In the genomic region with DNA sequence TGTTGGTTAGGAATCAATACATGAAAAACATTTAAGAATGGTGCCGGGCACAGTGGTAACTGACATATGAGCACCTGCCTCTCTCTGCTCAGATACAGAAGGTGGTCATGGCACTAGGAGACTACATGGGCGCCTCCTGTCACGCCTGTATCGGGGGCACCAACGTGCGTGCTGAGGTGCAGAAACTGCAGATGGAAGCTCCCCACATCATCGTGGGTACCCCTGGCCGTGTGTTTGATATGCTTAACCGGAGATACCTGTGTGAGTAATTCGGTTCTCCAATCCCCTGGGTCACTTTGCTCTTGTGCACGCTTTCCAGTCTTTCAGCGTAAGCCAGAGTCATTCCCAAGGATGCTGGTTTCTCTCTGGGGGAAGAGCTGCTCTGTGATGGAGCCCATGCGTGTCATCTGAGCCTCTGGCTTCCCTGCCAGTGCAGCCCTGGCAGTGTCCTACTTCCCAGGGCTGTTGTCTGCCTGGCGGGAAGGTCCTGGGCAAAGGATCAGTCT, we compare ENCODE assay signal across 12 cellular contexts. TPM values are rescaled to one million over a fixed set of nuclear protein-coding genes. Genes with fewer than 3 reads are reported as not detected.
DNase-seq lines count a peak whose midpoint lies in the region; ATAC-seq, FAIRE-seq and TF ChIP-seq lines count a peak whose summit lies in the region.
"Had no signal": no experiment of that assay in that cellular context is flagged by ENCODE, and none has a peak within 500 bp of the region (broad histone marks: within the 10 kb centered on the region; RNA-seq: fewer than 3 reads in every experiment).

No MANE protein-coding gene starts in this region.

- BruUV-seq in endothelial cell of umbilical vein (replicated peaks; lab: Mats Ljungman, UMichigan) = no TSS peak

- H3K36me3 ChIP-seq in endothelial cell of umbilical vein (ENCODE audit: control insufficient read depth in 2 of 2, extremely low read depth in 1 of 2, insufficient read depth in 2 of 2, low read length in 2 of 2) = peaks cover 34 to 46% of the 10 kb centered on the region in 2 experiments
- peaks cover 9% of the 10 kb centered on the region for H3K36me3 ChIP-seq in smooth muscle cell (ENCODE audit: low read depth)

- H3K27me3 Mint-ChIP-seq in activated CD4-positive, alpha-beta T cell treated with anti-CD3 and anti-CD28 coated beads, Interleukin-2, amount 10 ng/mL, durations not matched to agents 24 days and 14 days = peaks cover 2% of the 10 kb centered on the region

- no peaks in the 10 kb centered on the region for H3K9me3 Mint-ChIP-seq in activated CD4-positive, alpha-beta T cell treated with anti-CD3 and anti-CD28 coated beads, Interleukin-2, amount 10 ng/mL, durations not matched to agents 24 days and 14 days

- WGBS in smooth muscle cell (ENCODE audit: low lambda C conversion rate) = 96% methylated on average over 14 of the region's 14 CpGs

- H3K27ac ChIP-seq in endothelial cell of umbilical vein (ENCODE audit: insufficient read depth, low read depth, low read length) = no peak overlapping the region
- H3K27ac ChIP-seq in smooth muscle cell (ENCODE audit: low read depth) = peak overlapping the region; percentile 94

- CTCF ChIA-PET in endothelial cell of umbilical vein (lab: Charles Lee) = interaction anchor here (0.6 to 6.2 kb wide), 3 partner anchors 13 to 74 kb away, joined by 3 to 48 read pairs (median 40); a partner anchor contains a TSS

- H3K27ac Mint-ChIP-seq in activated CD4-positive, alpha-beta T cell treated with anti-CD3 and anti-CD28 coated beads, Interleukin-2, amount 10 ng/mL, durations not matched to agents 24 days and 14 days = peak overlapping the region; percentile 49

- H3K36me3 Mint-ChIP-seq in activated CD4-positive, alpha-beta T cell treated with anti-CD3 and anti-CD28 coated beads, Interleukin-2, amount 10 ng/mL, durations not matched to agents 24 days and 14 days (ENCODE audit: low read depth) = peaks cover 91% of the 10 kb centered on the region

- DNase-seq in activated CD4-positive, alpha-beta T cell treated with anti-CD3 and anti-CD28 coated beads, Interleukin-2, amount 10 ng/mL, durations not matched to agents 24 days and 14 days = peak; percentile 61
- DNase-seq in activated CD4-positive, alpha-beta T cell treated with anti-CD3 and anti-CD28 coated beads for 1 hour = no peak
- DNase-seq in endothelial cell of umbilical vein (ENCODE audit: low read depth, low spot score) = no peak
- DNase-seq in smooth muscle cell (lab: John Stamatoyannopoulos, UW; ENCODE audit: unreplicated experiment) = no peak
- DNase-seq in NCI-H510A (lab: John Stamatoyannopoulos, UW) = no peak
- no peak for DNase-seq in amniotic stem cell (lab: John Stamatoyannopoulos, UW)
- DNase-seq: activated CD8-positive, alpha-beta memory T cell treated with anti-CD3 and anti-CD28 coated beads, Interleukin-2, amount 50 U/mL, for 48 hours; heart left ventricle; NCI-H446 treated with DMSO at 0.1 percent for 48 hours; spleen had no signal

- H3F3A ChIP-seq in smooth muscle cell (ENCODE audit: low read depth) = peaks cover 68% of the 10 kb centered on the region

- no peak for FAIRE-seq in endothelial cell of umbilical vein (lab: Jason Lieb, UNC)

- H3K79me2 ChIP-seq in endothelial cell of umbilical vein (ENCODE audit: control insufficient read depth, insufficient read depth, low read length) (peaks cover 54% of the 10 kb centered on the region), smooth muscle cell (ENCODE audit: low read depth) (peaks cover 51% of the 10 kb centered on the region)

- H3K4me1 ChIP-seq in endothelial cell of umbilical vein (ENCODE audit: control insufficient read depth, extremely low read depth, insufficient read depth, low read length) = peaks cover 58% of the 10 kb centered on the region
- peaks cover 16% of the 10 kb centered on the region for H3K4me1 ChIP-seq in smooth muscle cell (ENCODE audit: low read depth)

- H3K4me3 ChIP-seq in endothelial cell of umbilical vein (replicated peaks in 1 of 3; ENCODE audit: insufficient read depth in 1 of 3, low read depth in 1 of 3, low read length in 3 of 3) = no peak overlapping the region
- H3K4me3 ChIP-seq in smooth muscle cell = no peak overlapping the region

- H3K4me3 Mint-ChIP-seq in activated CD4-positive, alpha-beta T cell treated with anti-CD3 and anti-CD28 coated beads, Interleukin-2, amount 10 ng/mL, durations not matched to agents 24 days and 14 days = peak overlapping the region; percentile 95

- TF ChIP-seq POLR2A in endothelial cell of umbilical vein (IDR thresholded peaks at IDR 0.05; ENCODE audit: low read depth, low read length) = peak; percentile 72

- H4K20me1 ChIP-seq in endothelial cell of umbilical vein (replicated peaks; ENCODE audit: control insufficient read depth, extremely low read depth, insufficient read depth, low read length) (peaks cover 9% of the 10 kb centered on the region), smooth muscle cell (ENCODE audit: low read depth) (peaks cover 65% of the 10 kb centered on the region)

- dilution Hi-C loops in endothelial cell of umbilical vein (cut with MboI; ENCODE audit: extremely low pct_ligation_motif_present, low sequenced_read_pairs) = no loop called here

- no peak for TF ChIP-seq CTCF in endothelial cell of umbilical vein (IDR thresholded peaks at IDR 0.05; ENCODE audit: extremely low read depth in 1 of 2, insufficient read depth in 1 of 2, low read depth in 1 of 2, low read length in 2 of 2)
- TF ChIP-seq CTCF in smooth muscle cell (IDR thresholded peaks at IDR 0.05; ENCODE audit: borderline replicate concordance, insufficient read depth, poor library complexity, severe bottlenecking) = no peak

- H2AFZ ChIP-seq in endothelial cell of umbilical vein (ENCODE audit: low read depth, low read length) = no peak overlapping the region
- H2AFZ ChIP-seq in smooth muscle cell (ENCODE audit: low read depth) = no peak overlapping the region

- POLR2A ChIA-PET in endothelial cell of umbilical vein (lab: Charles Lee) = interaction anchor here (1.0 kb wide), 1 partner anchor 11 kb away, joined by 3 read pairs; no protein-coding TSS in a partner anchor

- no peak for ATAC-seq in GM18873 (IDR thresholded peaks at IDR 0.05; ENCODE audit: low FRiP score, unreplicated experiment)
- ATAC-seq: heart left ventricle had no signal

- no peaks in the 10 kb centered on the region for H3K9me3 ChIP-seq in endothelial cell of umbilical vein (replicated peaks; ENCODE audit: control insufficient read depth, insufficient read depth, low read length)
- H3K9me3 ChIP-seq in smooth muscle cell (replicated peaks; ENCODE audit: low read depth) = no peaks in the 10 kb centered on the region
- H3K9me3 ChIP-seq: heart left ventricle, spleen had no signal

- H3K27me3 ChIP-seq in endothelial cell of umbilical vein (ENCODE audit: control insufficient read depth in 2 of 2, insufficient read depth in 2 of 2, low read length in 2 of 2) (no peaks in the 10 kb centered on the region), smooth muscle cell (ENCODE audit: low read depth) (no peaks in the 10 kb centered on the region)
- H3K27me3 ChIP-seq: heart left ventricle, spleen had no signal

- no peaks in the 10 kb centered on the region for H3K9me1 ChIP-seq in endothelial cell of umbilical vein (replicated peaks; ENCODE audit: control insufficient read depth, extremely low read depth, insufficient read depth, low read length)

- H3K9ac ChIP-seq in endothelial cell of umbilical vein (replicated peaks; ENCODE audit: extremely low read depth, insufficient read depth, low read length) = no peak overlapping the region
- H3K9ac ChIP-seq in smooth muscle cell (ENCODE audit: low read depth) = no peak overlapping the region

- intact Hi-C loops in activated CD4-positive, alpha-beta T cell treated with anti-CD3 and anti-CD28 coated beads, Interleukin-2, amount 10 ng/mL, durations not matched to agents 24 days and 14 days (cut with micrococcal nuclease) = loop anchor here (10.0 kb wide), 1 partner anchor 258 kb away; a partner anchor contains a TSS
- intact Hi-C loops in endothelial cell of umbilical vein (cut with micrococcal nuclease) = no loop called here

- H3K4me1 Mint-ChIP-seq in activated CD4-positive, alpha-beta T cell treated with anti-CD3 and anti-CD28 coated beads, Interleukin-2, amount 10 ng/mL, durations not matched to agents 24 days and 14 days = peaks cover 73% of the 10 kb centered on the region

- H3K4me2 ChIP-seq in endothelial cell of umbilical vein (ENCODE audit: insufficient read depth, low read length) (no peak overlapping the region), smooth muscle cell (no peak overlapping the region)

RNA-seq across cellular contexts. Expression of a gene that starts 3.0 kb away (rescaled TPM):
- 3.2 and 3.5 TPM in 2 replicates for total RNA-seq in activated CD4-positive, alpha-beta T cell treated with anti-CD3 and anti-CD28 coated beads, Interleukin-2, amount 10 ng/mL, durations not matched to agents 24 days and 14 days
- polyA plus RNA-seq in PFSK-1 (2012; ENCODE audit: insufficient read length, low read depth) = 56.0 TPM
- total RNA-seq in endothelial cell of umbilical vein (2.9 and 4.5 TPM in 2 replicates), smooth muscle cell (20.7 and 22.7 TPM in 2 replicates)
- polyA plus RNA-seq in endothelial cell of umbilical vein (29.1 and 30.8 TPM in 2 replicates), smooth muscle cell (27.5 and 30.2 TPM in 2 replicates)
- 13.1 and 20.9 TPM in 2 replicates for polyA plus RNA-seq in endothelial cell of umbilical vein (2011; cell fraction: cytosol; rRNA removed)
- polyA plus RNA-seq in endothelial cell of umbilical vein (2011; cell fraction: nucleus; rRNA removed) = 2.1 TPM in 2 replicates
- polyA plus RNA-seq in endothelial cell of umbilical vein (2012) = 18.9 and 35.4 TPM in 2 replicates
- polyA minus RNA-seq in endothelial cell of umbilical vein = 9.3 and 26.8 TPM in 2 replicates
- polyA minus RNA-seq in endothelial cell of umbilical vein (2011; cell fraction: cytosol; rRNA and poly(A)+ RNA removed) = 1.0 TPM
- polyA minus RNA-seq in endothelial cell of umbilical vein (2011; cell fraction: nucleus; rRNA and poly(A)+ RNA removed) = 3.0 and 4.7 TPM in 2 replicates

RNA-seq across cellular contexts. Expression of a gene that starts 7.2 kb away (rescaled TPM):
- total RNA-seq in activated CD4-positive, alpha-beta T cell treated with anti-CD3 and anti-CD28 coated beads, Interleukin-2, amount 10 ng/mL, durations not matched to agents 24 days and 14 days = 92.5 and 104 TPM in 2 replicates
- polyA plus RNA-seq in PFSK-1 (2012; ENCODE audit: insufficient read length, low read depth) = 111 TPM
- 61.2 and 78.0 TPM in 2 replicates for total RNA-seq in endothelial cell of umbilical vein
- 368 and 384 TPM in 2 replicates for polyA plus RNA-seq in endothelial cell of umbilical vein
- 232 and 270 TPM in 2 replicates for polyA plus RNA-seq in endothelial cell of umbilical vein (2011; cell fraction: cytosol; rRNA removed)
- 167 and 168 TPM in 2 replicates for polyA plus RNA-seq in endothelial cell of umbilical vein (2011; cell fraction: nucleus; rRNA removed)
- 96.5 and 130 TPM in 2 replicates for polyA plus RNA-seq in endothelial cell of umbilical vein (2012)
- 198 and 233 TPM in 2 replicates for polyA minus RNA-seq in endothelial cell of umbilical vein
- polyA minus RNA-seq in endothelial cell of umbilical vein (2011; cell fraction: cytosol; rRNA and poly(A)+ RNA removed) = 61.6 TPM
- 41.7 and 43.4 TPM in 2 replicates for polyA minus RNA-seq in endothelial cell of umbilical vein (2011; cell fraction: nucleus; rRNA and poly(A)+ RNA removed)
- total RNA-seq in smooth muscle cell = 155 and 228 TPM in 2 replicates
- polyA plus RNA-seq in smooth muscle cell = 70.7 and 75.1 TPM in 2 replicates

RNA-seq across cellular contexts. Expression of a gene that starts 13.4 kb away (rescaled TPM):
- total RNA-seq in activated CD4-positive, alpha-beta T cell treated with anti-CD3 and anti-CD28 coated beads, Interleukin-2, amount 10 ng/mL, durations not matched to agents 24 days and 14 days = 0.43 TPM in 1 of 2 replicates, not detected in the other
- polyA plus RNA-seq in PFSK-1 (2012; ENCODE audit: insufficient read length, low read depth) = 3.0 TPM
- total RNA-seq in endothelial cell of umbilical vein = 0.39 and 0.46 TPM in 2 replicates
- polyA plus RNA-seq in endothelial cell of umbilical vein = 0.19 and 0.26 TPM in 2 replicates
- polyA plus RNA-seq in endothelial cell of umbilical vein (2011; cell fraction: cytosol; rRNA removed) = 0.08 and 0.16 TPM in 2 replicates
- polyA plus RNA-seq in endothelial cell of umbilical vein (2011; cell fraction: nucleus; rRNA removed) = 0.28 and 0.67 TPM in 2 replicates
- polyA plus RNA-seq in endothelial cell of umbilical vein (2012) = 0.48 and 1.0 TPM in 2 replicates
- polyA minus RNA-seq in endothelial cell of umbilical vein = 0.53 TPM in 1 of 2 replicates, not detected in the other
- polyA minus RNA-seq in endothelial cell of umbilical vein (2011; cell fraction: cytosol; rRNA and poly(A)+ RNA removed) = not detected
- 0.58 and 0.67 TPM in 2 replicates for polyA minus RNA-seq in endothelial cell of umbilical vein (2011; cell fraction: nucleus; rRNA and poly(A)+ RNA removed)
- 13.4 and 16.1 TPM in 2 replicates for total RNA-seq in smooth muscle cell
- 7.3 and 39.0 TPM in 2 replicates for polyA plus RNA-seq in smooth muscle cell

RNA-seq across cellular contexts. Expression of a gene that starts 14.8 kb away (rescaled TPM):
- total RNA-seq in activated CD4-positive, alpha-beta T cell treated with anti-CD3 and anti-CD28 coated beads, Interleukin-2, amount 10 ng/mL, durations not matched to agents 24 days and 14 days = 89.7 and 93.0 TPM in 2 replicates
- 102 TPM for polyA plus RNA-seq in PFSK-1 (2012; ENCODE audit: insufficient read length, low read depth)
- total RNA-seq in endothelial cell of umbilical vein (56.5 and 63.4 TPM in 2 replicates), smooth muscle cell (72.1 and 90.3 TPM in 2 replicates)
- polyA plus RNA-seq in endothelial cell of umbilical vein (91.6 and 96.5 TPM in 2 replicates), smooth muscle cell (33.7 and 35.7 TPM in 2 replicates)
- polyA plus RNA-seq in endothelial cell of umbilical vein (2011; cell fraction: cytosol; rRNA removed) = 97.0 and 110 TPM in 2 replicates
- polyA plus RNA-seq in endothelial cell of umbilical vein (2011; cell fraction: nucleus; rRNA removed) = 90.0 and 99.9 TPM in 2 replicates
- polyA plus RNA-seq in endothelial cell of umbilical vein (2012) = 52.3 and 67.0 TPM in 2 replicates
- 76.4 and 80.4 TPM in 2 replicates for polyA minus RNA-seq in endothelial cell of umbilical vein
- 67.6 TPM for polyA minus RNA-seq in endothelial cell of umbilical vein (2011; cell fraction: cytosol; rRNA and poly(A)+ RNA removed)
- polyA minus RNA-seq in endothelial cell of umbilical vein (2011; cell fraction: nucleus; rRNA and poly(A)+ RNA removed) = 21.7 and 30.4 TPM in 2 replicates

RNA-seq across cellular contexts. Expression of a gene that starts 17.9 kb away (rescaled TPM):
- 2.4 and 3.5 TPM in 2 replicates for total RNA-seq in activated CD4-positive, alpha-beta T cell treated with anti-CD3 and anti-CD28 coated beads, Interleukin-2, amount 10 ng/mL, durations not matched to agents 24 days and 14 days
- 2.3 TPM for polyA plus RNA-seq in PFSK-1 (2012; ENCODE audit: insufficient read length, low read depth)
- total RNA-seq in endothelial cell of umbilical vein (3.7 and 5.4 TPM in 2 replicates), smooth muscle cell (0.18 and 4.1 TPM in 2 replicates)
- polyA plus RNA-seq in endothelial cell of umbilical vein (3.6 and 4.3 TPM in 2 replicates), smooth muscle cell (0.38 and 1.6 TPM in 2 replicates)
- polyA plus RNA-seq in endothelial cell of umbilical vein (2011; cell fraction: cytosol; rRNA removed) = 2.7 and 2.8 TPM in 2 replicates
- polyA plus RNA-seq in endothelial cell of umbilical vein (2011; cell fraction: nucleus; rRNA removed) = 4.2 and 6.2 TPM in 2 replicates
- 3.0 and 4.0 TPM in 2 replicates for polyA plus RNA-seq in endothelial cell of umbilical vein (2012)
- polyA minus RNA-seq in endothelial cell of umbilical vein = 2.5 and 3.1 TPM in 2 replicates
- polyA minus RNA-seq in endothelial cell of umbilical vein (2011; cell fraction: cytosol; rRNA and poly(A)+ RNA removed) = 3.1 TPM
- polyA minus RNA-seq in endothelial cell of umbilical vein (2011; cell fraction: nucleus; rRNA and poly(A)+ RNA removed) = 2.5 TPM in 2 replicates
